In genomic region chr4:6527259-6527658, GRCh38 we compare ENCODE assay signal across 19 cellular contexts. TPM values are rescaled to one million over a fixed set of nuclear protein-coding genes. Genes with fewer than 3 reads are reported as not detected.
"Had no signal": no experiment of that assay in that cellular context is flagged by ENCODE, and none has a peak within 500 bp of the region (broad histone marks: within the 10 kb centered on the region; RNA-seq: fewer than 3 reads in every experiment).

No MANE protein-coding gene starts in this region.

- H3K27ac ChIP-seq: adrenal gland, coronary artery, epithelial cell of prostate, gastroesophageal sphincter, neural progenitor cell, prostate gland, thyroid gland, upper lobe of right lung had no signal

- H3K27me3 ChIP-seq: adrenal gland, neural progenitor cell, thyroid gland had no signal

- DNase-seq: activated CD4-positive, alpha-beta memory T cell treated with anti-CD3 and anti-CD28 coated beads, Interleukin-2, amount 10 ng/mL, durations not matched to agents 7 days and 5 days; activated CD4-positive, alpha-beta T cell treated with anti-CD3 and anti-CD28 coated beads, Interleukin-2, amount 10 ng/mL, durations not matched to agents 24 days and 14 days; adrenal gland; cerebellar nuclear complex; islet precursor cell; left colon; naive thymus-derived CD4-positive, alpha-beta T cell; stimulated activated CD4-positive, alpha-beta T cell treated with anti-CD3 and anti-CD28 coated beads, Interleukin-4, amount 100 ng/mL, for 4 hours; stimulated activated naive CD8-positive, alpha-beta T cell treated with anti-CD3 and anti-CD28 coated beads, Interleukin-15, Interleukin-2, amounts not matched to agents 100 U/mL and 50 U/mL, for 24 hours; thyroid gland; upper lobe of right lung had no signal

- H3K36me3 ChIP-seq: adrenal gland, gastroesophageal sphincter, neural progenitor cell, prostate gland, thyroid gland, upper lobe of right lung had no signal

- H3K9me3 ChIP-seq: adrenal gland, gastroesophageal sphincter, prostate gland, thyroid gland, upper lobe of right lung had no signal

- H3K4me3 ChIP-seq: adrenal gland, coronary artery, gastroesophageal sphincter, neural progenitor cell, prostate gland, thyroid gland, upper lobe of right lung had no signal

- ATAC-seq: gastroesophageal sphincter; left colon; naive thymus-derived CD4-positive, alpha-beta T cell; upper lobe of right lung had no signal

RNA-seq across cellular contexts. Expression of gene PPP2R2C, which starts 54.8 kb away (rescaled TPM):
- total RNA-seq: activated CD4-positive, alpha-beta memory T cell treated with anti-CD3 and anti-CD28 coated beads, Interleukin-2, amount 10 ng/mL, durations not matched to agents 7 days and 5 days; activated CD4-positive, alpha-beta T cell treated with anti-CD3 and anti-CD28 coated beads, Interleukin-2, amount 10 ng/mL, durations not matched to agents 24 days and 14 days; activated T-helper 1 cell treated with anti-CD3 and anti-CD28 coated beads, Interleukin-12 subunit alpha, Interleukin-12 subunit beta, Interleukin-2, Interleukin-4 antibody, amounts not matched to agents 30 ng/mL and 10 ng/mL and 1 ng/mL, durations not matched to agents 14 hours and 24 hours and 36 hours; naive thymus-derived CD4-positive, alpha-beta T cell; osteocyte; T-helper 2 cell treated with Interferon-gamma antibody and Interleukin-4, amounts not matched to agents 100 ng/mL and 5 ng/mL, for 36 hours had no signal
